Comparison of ENCODE assay signal across 28 cellular contexts in the genomic region with DNA sequence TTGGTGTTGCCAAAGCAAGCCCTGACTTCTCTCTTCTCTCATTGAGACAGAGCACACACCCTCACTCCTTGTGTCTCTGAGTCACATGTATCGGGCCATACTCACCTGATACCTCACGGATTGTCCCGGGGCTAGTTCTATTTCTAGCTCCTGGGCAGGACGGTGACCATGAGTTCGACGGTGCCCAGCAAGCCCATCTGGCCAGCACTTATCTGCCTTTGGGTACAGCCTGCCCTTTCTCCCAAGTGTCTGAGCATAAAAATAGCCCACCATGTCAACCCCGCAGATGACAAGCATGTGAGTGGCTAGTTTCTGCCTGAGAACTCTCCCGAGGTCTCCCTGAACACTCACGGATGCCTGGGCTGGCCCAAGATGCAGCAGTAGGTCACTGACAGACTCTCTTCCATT.
DNase-seq lines count a peak whose midpoint lies in the region; ATAC-seq, FAIRE-seq and TF ChIP-seq lines count a peak whose summit lies in the region.
"Had no signal": no experiment of that assay in that cellular context is flagged by ENCODE, and none has a peak within 500 bp of the region (broad histone marks: within the 10 kb centered on the region; RNA-seq: fewer than 3 reads in every experiment).

No MANE protein-coding gene starts in this region.

- TF ChIP-seq EP300 in esophagus muscularis mucosa (IDR thresholded peaks at IDR 0.05), result no peak

- no peaks in the 10 kb centered on the region for H4K20me1 ChIP-seq in GM23338 (replicated peaks; ENCODE audit: insufficient read depth)
- H4K20me1 ChIP-seq in osteoblast (ENCODE audit: insufficient read depth, low read length), result no peaks in the 10 kb centered on the region
- H4K20me1 ChIP-seq in PC-3 (ENCODE audit: low read length), result no peaks in the 10 kb centered on the region

- peak overlapping the region; percentile 54; the same call in 1 of the 2 replicates for H3K27ac Mint-ChIP-seq in GM23338
- H3K27ac Mint-ChIP-seq: activated CD4-positive, alpha-beta memory T cell treated with anti-CD3 and anti-CD28 coated beads, Interleukin-2, amount 10 ng/mL, durations not matched to agents 7 days and 5 days; naive thymus-derived CD4-positive, alpha-beta T cell had no signal

- H3K9me3 Mint-ChIP-seq in GM23338, result peaks cover 48% of the 10 kb centered on the region

- 97% methylated on average over 9 of the region's 9 CpGs for WGBS in esophagus muscularis mucosa

- peaks cover 8% of the 10 kb centered on the region for H3K4me1 Mint-ChIP-seq in GM23338
- H3K4me1 Mint-ChIP-seq: activated CD4-positive, alpha-beta memory T cell treated with anti-CD3 and anti-CD28 coated beads, Interleukin-2, amount 10 ng/mL, durations not matched to agents 7 days and 5 days; immature natural killer cell had no signal

- no peaks in the 10 kb centered on the region for H3K27me3 ChIP-seq in GM23338 (ENCODE audit: insufficient read depth)
- H3K27me3 ChIP-seq in bronchial epithelial cell (ENCODE audit: control insufficient read depth, insufficient read depth, low read length), result no peaks in the 10 kb centered on the region
- H3K27me3 ChIP-seq in osteoblast (ENCODE audit: insufficient read depth, low read length), result no peaks in the 10 kb centered on the region
- no peaks in the 10 kb centered on the region for H3K27me3 ChIP-seq in esophagus muscularis mucosa
- H3K27me3 ChIP-seq in PC-3 (ENCODE audit: low read length), result no peaks in the 10 kb centered on the region
- H3K27me3 ChIP-seq: adrenal gland, thyroid gland had no signal

- no peak overlapping the region for H2AFZ ChIP-seq in GM23338
- peak overlapping the region; percentile 70 for H2AFZ ChIP-seq in osteoblast (ENCODE audit: low read length)
- H2AFZ ChIP-seq in PC-3 (ENCODE audit: low read length), result no peak overlapping the region

- intact Hi-C loops in left cardiac atrium (cut with DNase I), result no loop called here
- intact Hi-C loops in esophagus muscularis mucosa (cut with DNase I), result no loop called here
- intact Hi-C loops in PC-3 (cut with micrococcal nuclease), result no loop called here

- peaks cover 11% of the 10 kb centered on the region for H3K79me2 ChIP-seq in GM23338 (replicated peaks; ENCODE audit: insufficient read depth)
- no peaks in the 10 kb centered on the region for H3K79me2 ChIP-seq in osteoblast (ENCODE audit: insufficient read depth, low read length)
- no peaks in the 10 kb centered on the region for H3K79me2 ChIP-seq in PC-3 (ENCODE audit: low read length)

- no peak for TF ChIP-seq POLR2A in esophagus muscularis mucosa (IDR thresholded peaks at IDR 0.05; ENCODE audit: low read depth)

- no peak for ATAC-seq in GM23338
- ATAC-seq in left cardiac atrium, result peak; percentile 97 to 98
- no peak for ATAC-seq in PC-3
- ATAC-seq in HG02981 (IDR thresholded peaks at IDR 0.05; ENCODE audit: unreplicated experiment), result no peak
- ATAC-seq: HCT116; naive thymus-derived CD4-positive, alpha-beta T cell; Panc1 had no signal

- H3F3A ChIP-seq in GM23338 (replicated peaks; ENCODE audit: low read depth) (no peaks in the 10 kb centered on the region), PC-3 (ENCODE audit: low read length, unreplicated experiment) (no peaks in the 10 kb centered on the region)

- no peaks in the 10 kb centered on the region for H3K36me3 ChIP-seq in GM23338 (ENCODE audit: insufficient read depth)
- no peaks in the 10 kb centered on the region for H3K36me3 ChIP-seq in bronchial epithelial cell (ENCODE audit: control insufficient read depth, insufficient read depth, low read length)
- no peaks in the 10 kb centered on the region for H3K36me3 ChIP-seq in osteoblast (ENCODE audit: insufficient read depth, low read length)
- H3K36me3 ChIP-seq in esophagus muscularis mucosa, result peaks cover 0 to 18% (median 2%) of the 10 kb centered on the region in 4 donors
- no peaks in the 10 kb centered on the region for H3K36me3 ChIP-seq in PC-3 (ENCODE audit: low read depth, low read length)
- H3K36me3 ChIP-seq: adrenal gland, thyroid gland had no signal

- H3K36me3 Mint-ChIP-seq in GM23338 (ENCODE audit: low read depth), result peaks cover 84% of the 10 kb centered on the region

- H3K9me2 ChIP-seq in GM23338 (ENCODE audit: insufficient read depth) (no peaks in the 10 kb centered on the region), PC-3 (replicated peaks; ENCODE audit: low read length) (no peaks in the 10 kb centered on the region)

- TF ChIP-seq CTCF in GM23338 (conservative IDR thresholded peaks at IDR 0.05; ENCODE audit: low read depth in 2 of 2), result no peak
- TF ChIP-seq CTCF in bronchial epithelial cell (IDR thresholded peaks at IDR 0.05; ENCODE audit: insufficient read depth, low read length, severe bottlenecking), result no peak
- no peak for TF ChIP-seq CTCF in osteoblast (IDR thresholded peaks at IDR 0.05; ENCODE audit: extremely low read depth, low read depth, low read length)
- TF ChIP-seq CTCF in esophagus muscularis mucosa (IDR thresholded peaks at IDR 0.05), result no peak
- no peak for TF ChIP-seq CTCF in PC-3 (conservative IDR thresholded peaks at IDR 0.05; ENCODE audit: low read depth, low read length)

- H3K27me3 Mint-ChIP-seq in GM23338 (ENCODE audit: insufficient read depth, low read depth, poor library complexity), result peaks cover 3% of the 10 kb centered on the region
- H3K27me3 Mint-ChIP-seq: activated CD4-positive, alpha-beta memory T cell treated with anti-CD3 and anti-CD28 coated beads, Interleukin-2, amount 10 ng/mL, durations not matched to agents 7 days and 5 days; CD4-positive, CD25-positive, alpha-beta regulatory T cell; naive thymus-derived CD4-positive, alpha-beta T cell had no signal

- CTCF ChIA-PET in PC-3 (lab: Charles Lee), result no interaction called here

- POLR2A ChIA-PET in PC-3 (lab: Charles Lee; ENCODE audit: unreplicated experiment), result no interaction called here

- no TSS peak for BruUV-seq in PC-3 (replicated peaks; lab: Mats Ljungman, UMichigan)

- H3K4me2 ChIP-seq in GM23338 (no peak overlapping the region), osteoblast (ENCODE audit: insufficient read depth, low read length) (peak overlapping the region; percentile 62), PC-3 (ENCODE audit: low read length) (no peak overlapping the region)

- H3K4me1 ChIP-seq in GM23338 (ENCODE audit: insufficient read depth) (peaks cover 7% of the 10 kb centered on the region; the same call in 1 of the 2 replicates), osteoblast (ENCODE audit: insufficient read depth, low read length) (peaks cover 21% of the 10 kb centered on the region), esophagus muscularis mucosa (peaks cover 0 to 2% (median 0%) of the 10 kb centered on the region in 4 donors), PC-3 (ENCODE audit: insufficient read depth, low read length) (no peaks in the 10 kb centered on the region)
- H3K4me1 ChIP-seq: thyroid gland had no signal

- H3K27ac ChIP-seq in GM23338 (ENCODE audit: low read depth) (no peak overlapping the region), osteoblast (ENCODE audit: low read depth, low read length) (peak overlapping the region; percentile 92), esophagus muscularis mucosa (replicated peaks in 1 of 4) (no peak overlapping the region), PC-3 (ENCODE audit: low read length) (no peak overlapping the region)
- H3K27ac ChIP-seq: adrenal gland, thyroid gland had no signal

- H3K4me3 ChIP-seq in GM23338, result no peak overlapping the region
- H3K4me3 ChIP-seq in bronchial epithelial cell (ENCODE audit: low read depth, low read length), result no peak overlapping the region
- H3K4me3 ChIP-seq in osteoblast (ENCODE audit: insufficient read depth, low read length), result peak overlapping the region; percentile 43
- no peak overlapping the region for H3K4me3 ChIP-seq in esophagus muscularis mucosa
- no peak overlapping the region for H3K4me3 ChIP-seq in PC-3 (ENCODE audit: low read length)
- H3K4me3 ChIP-seq: adrenal gland, skin epidermis, thyroid gland had no signal

- no peak for DNase-seq in GM23338 (ENCODE audit: low spot score)
- peak; percentile 31 for DNase-seq in bronchial epithelial cell (ENCODE audit: low read depth)
- DNase-seq in left cardiac atrium, result peak; percentile 60
- DNase-seq in osteoblast (ENCODE audit: insufficient read length, low spot score, missing footprints), result no peak
- DNase-seq in esophagus muscularis mucosa (ENCODE audit: extremely low spot score), result no peak
- no peak for DNase-seq in PC-3
- no peak for DNase-seq in DMS53 (lab: John Stamatoyannopoulos, UW)
- DNase-seq: ACHN; activated CD4-positive, alpha-beta memory T cell treated with anti-CD3 and anti-CD28 coated beads, Interleukin-2, amount 10 ng/mL, durations not matched to agents 7 days and 5 days; activated CD4-positive, CD25-positive, alpha-beta regulatory T cell; CD4-positive, CD25-positive, alpha-beta regulatory T cell; head of caudate nucleus; immature natural killer cell; Kasumi-1; naive thymus-derived CD4-positive, alpha-beta T cell; NCI-H1092; NCI-H1930; stimulated activated CD4-positive, alpha-beta T cell treated with anti-CD3 and anti-CD28 coated beads, Interleukin-2, amount 100 ng/mL, for 48 hours; stimulated activated naive CD4-positive, alpha-beta T cell treated with Interleukin-2 at 50 U/mL for 16 hours; T1000; thyroid gland had no signal

- H3K4me3 Mint-ChIP-seq in GM23338, result no peak overlapping the region
- H3K4me3 Mint-ChIP-seq: activated CD4-positive, alpha-beta memory T cell treated with anti-CD3 and anti-CD28 coated beads, Interleukin-2, amount 10 ng/mL, durations not matched to agents 7 days and 5 days; CD4-positive, CD25-positive, alpha-beta regulatory T cell; immature natural killer cell; naive thymus-derived CD4-positive, alpha-beta T cell had no signal

- FAIRE-seq in bronchial epithelial cell (lab: Jason Lieb, UNC), result no peak
- FAIRE-seq: colon, GM12892 had no signal

- H3K9ac ChIP-seq in PC-3 (ENCODE audit: low read length), result no peak overlapping the region

- no peaks in the 10 kb centered on the region for H3K9me3 ChIP-seq in osteoblast (ENCODE audit: low read depth, low read length)
- no peaks in the 10 kb centered on the region for H3K9me3 ChIP-seq in esophagus muscularis mucosa
- no peaks in the 10 kb centered on the region for H3K9me3 ChIP-seq in PC-3 (ENCODE audit: low read length)
- H3K9me3 ChIP-seq: adrenal gland, thyroid gland had no signal

TF ChIP-seq in GM23338, 12 proteins besides CTCF, POLR2A, EP300 and RAD21:
- no peak for TF ChIP-seq EZH2 (IDR thresholded peaks at IDR 0.05; ENCODE audit: low read depth, unreplicated experiment)
TF ChIP-seq in GM23338: peak in this region for 0.

Comparison
In these comparisons a context has a peak if more than half of its experiments do, and no peak if none do; other contexts are left out.
1. ATAC-seq: peak in left cardiac atrium (2 of 2); none in GM23338 (single experiment), PC-3 (single experiment) and HG02981 (single experiment).
2. DNase-seq: peak in bronchial epithelial cell (single experiment) and left cardiac atrium (single experiment); none in GM23338 (single experiment), osteoblast (single experiment), esophagus muscularis mucosa (single experiment), PC-3 (single experiment) and DMS53 (single experiment).